Comparison of ENCODE assay signal across 8 cellular contexts in the genomic region with DNA sequence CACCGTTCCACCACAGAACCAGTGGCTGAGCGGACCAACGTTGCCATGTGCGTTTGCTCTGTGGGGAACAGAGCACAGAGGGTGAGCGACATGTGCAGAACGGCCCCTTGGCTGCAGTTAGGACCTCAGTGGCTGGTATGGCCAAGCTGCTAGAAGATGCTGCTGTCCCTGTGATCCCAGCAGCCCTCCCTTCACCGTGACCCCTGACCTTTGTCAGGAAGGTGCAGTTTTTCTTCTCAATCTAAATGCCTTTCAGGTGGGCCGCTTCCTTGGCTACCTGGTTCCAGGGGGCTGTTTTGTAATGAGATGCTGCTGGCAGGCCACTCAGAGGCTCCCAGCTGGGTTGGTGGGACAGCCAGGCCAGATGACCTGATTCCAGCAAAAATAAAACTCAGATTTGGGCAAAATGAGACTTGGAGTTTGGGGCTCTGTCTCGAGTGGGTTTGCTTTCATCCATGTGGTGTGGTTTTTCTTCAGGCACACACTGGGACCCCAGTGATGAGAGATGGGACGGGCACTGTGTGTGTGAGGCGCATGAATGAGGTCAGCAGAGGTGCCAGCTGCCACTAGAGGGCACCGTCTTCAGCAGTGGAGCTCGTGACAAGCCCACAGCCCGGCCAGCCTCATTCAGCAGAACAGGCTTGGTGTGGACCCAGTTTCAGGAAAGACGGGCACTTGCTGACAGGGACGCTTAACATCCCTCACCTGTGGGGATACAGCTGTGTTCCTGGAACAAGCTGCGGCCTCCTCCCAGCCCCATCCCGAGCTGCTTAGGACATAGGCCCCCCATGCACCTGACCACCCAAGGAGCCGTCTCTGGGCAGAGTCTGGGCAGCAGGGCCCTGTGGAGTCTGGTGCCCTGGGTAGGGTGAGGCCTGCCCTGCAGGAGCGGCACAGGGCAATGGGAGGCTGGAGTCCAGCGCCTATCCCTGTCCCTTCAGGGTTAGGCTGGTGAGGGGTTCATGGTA. TPM values are rescaled to one million over a fixed set of nuclear protein-coding genes. Genes with fewer than 3 reads are reported as not detected.
A peak's percentile ranks its signal among the peaks of the same experiment; 100 is the strongest.
DNase-seq lines count a peak whose midpoint lies in the region; ATAC-seq, FAIRE-seq and TF ChIP-seq lines count a peak whose summit lies in the region.

No MANE protein-coding gene starts in this region.

- no TSS peak for BruUV-seq in K562 (replicated peaks; lab: Mats Ljungman, UMichigan)

- TF ChIP-seq POLR2A in K562 (conservative IDR thresholded peaks at IDR 0.05): peak; percentile 69

- peak overlapping the region in 1 of 2 experiments; percentile 86; a peak in 2 of 4 replicates for H3K9ac ChIP-seq in K562 (ENCODE audit: insufficient read depth in 1 of 2, low read depth in 2 of 2, low read length in 2 of 2)

- no peaks in the 10 kb centered on the region for H3K27me3 ChIP-seq in K562 (ENCODE audit: control insufficient read depth in 2 of 2, insufficient read depth in 2 of 2, low read length in 2 of 2)

- peak; percentile 18 to 56; a peak in 2 of 4 replicates for TF ChIP-seq RAD21 in K562 (CRISPR knock-in tag; conservative IDR thresholded peaks at IDR 0.05 in 1 of 2, IDR thresholded peaks at IDR 0.05 in 1 of 2)

- H3K4me3 ChIP-seq in K562: no peak overlapping the region

- TF ChIP-seq CTCF in D721Med (IDR thresholded peaks at IDR 0.05; ENCODE audit: insufficient read depth, missing control alignments) (peak; percentile 72), K562 (IDR thresholded peaks at IDR 0.05 in 2 of 3, conservative IDR thresholded peaks at IDR 0.05 in 1 of 3; ENCODE audit: insufficient read depth in 2 of 3, low read depth in 1 of 3, low read length in 3 of 3) (peak; percentile 63 to 83 (median 72))

- 73% methylated on average over 21 of the region's 21 CpGs for WGBS in K562 (ENCODE audit: insufficient coverage, low coverage, missing lambda C conversion rate)

- no peak for FAIRE-seq in D721Med (lab: Jason Lieb, UNC)
- peak; percentile 57 for FAIRE-seq in K562 (lab: Jason Lieb, UNC)

- no peak overlapping the region for H3K4me2 ChIP-seq in K562 (ENCODE audit: insufficient read depth, low read length)

- peaks cover 41% of the 10 kb centered on the region for H3K79me2 ChIP-seq in K562 (ENCODE audit: control insufficient read depth, insufficient read depth, low read length)

- no peak for TF ChIP-seq EP300 in K562 (IDR thresholded peaks at IDR 0.05; ENCODE audit: low read length)

- peaks cover 26 to 81% of the 10 kb centered on the region in 2 experiments for H3K4me1 ChIP-seq in K562 (replicated peaks in 1 of 2; ENCODE audit: control insufficient read depth in 2 of 2, insufficient read depth in 2 of 2, low read length in 2 of 2)

- H4K20me1 ChIP-seq in K562 (replicated peaks; ENCODE audit: control insufficient read depth, insufficient read depth, low read length): peaks cover 21% of the 10 kb centered on the region

- H3K9me3 ChIP-seq in K562 (replicated peaks; ENCODE audit: control insufficient read depth, insufficient read depth, low read depth, low read length): no peaks in the 10 kb centered on the region

- intact Hi-C loops in K562 (cut with micrococcal nuclease): no loop called here

- H3K27ac ChIP-seq in K562 (ENCODE audit: extremely low read depth, low read depth, low read length): no peak overlapping the region

- no peaks in the 10 kb centered on the region for H3K9me1 ChIP-seq in K562 (ENCODE audit: control insufficient read depth, insufficient read depth, low read length)

- peaks cover 42% of the 10 kb centered on the region for H3K36me3 ChIP-seq in K562 (ENCODE audit: control insufficient read depth, insufficient read depth, low read length)

- no peak overlapping the region for H2AFZ ChIP-seq in K562 (ENCODE audit: low read depth, low read length)

- POLR2A ChIA-PET in K562 (lab: Yijun Ruan, JAX): interaction anchor here (0.5 to 2.0 kb wide), 5 partner anchors 10 to 411 kb away, joined by 3 to 9 read pairs (median 3); no protein-coding TSS in a partner anchor

- CTCF ChIA-PET in K562 (lab: Yijun Ruan, JAX; ENCODE audit: low intra/inter-chr PET ratio): interaction anchor here (1.5 kb wide), 1 partner anchor 98 kb away, joined by 3 read pairs; no protein-coding TSS in a partner anchor

- DNase-seq in D721Med (ENCODE audit: insufficient read length, low spot score) (peak; percentile 90), HUDEP-2 (lab: John Stamatoyannopoulos, UW; ENCODE audit: unreplicated experiment in 76 of 76) (peak in 58 of 76 experiments; percentile 7 to 64 (median 36)), T-helper 1 cell (peak in 3 of 5 donors; percentile 35 to 48 (median 46)), K562 (ENCODE audit: extremely low read depth in 1 of 4, low spot score in 3 of 4) (peak; percentile 40 to 77 (median 51)), iris pigment epithelial cell (ENCODE audit: low read depth) (peak; percentile 65), OCI-M2 (lab: John Stamatoyannopoulos, UW; ENCODE audit: unreplicated experiment) (no peak)
- DNase-seq in stimulated activated CD4-positive, alpha-beta T cell treated with anti-CD3 and anti-CD28 coated beads, Interleukin-1b, Interleukin-23, amount 100 ng/mL, for 4 hours (ENCODE audit: low read depth in 2 of 2): peak; percentile 36 to 51

- in situ Hi-C loops in K562 (cut with MboI): no loop called here

- peak; percentile 36 for ATAC-seq in K562
- ATAC-seq in GM18873 (IDR thresholded peaks at IDR 0.05; ENCODE audit: low FRiP score, unreplicated experiment): no peak

RNA-seq across cellular contexts. Expression of a gene that starts 4.1 kb away (rescaled TPM):
- total RNA-seq in K562 (2011; cell fraction: chromatin; rRNA removed; ENCODE audit: low replicate concordance): 22.8 and 99.4 TPM in 2 replicates
- total RNA-seq in K562 (2011; cell fraction: nucleolus; rRNA removed): 83.4 and 87.4 TPM in 2 replicates
- 44.5 and 53.2 TPM in 2 replicates for total RNA-seq in K562 (2011; cell fraction: nucleoplasm; rRNA removed)
- 120 and 168 TPM in 2 replicates for total RNA-seq in K562 (2014; rRNA removed)
- 27.3 and 39.7 TPM in 2 replicates for total RNA-seq in K562 (2014; rRNA removed; fragmentation: Illumina TruSeq; extraction: Trizol)
- 73.9 and 75.9 TPM in 2 replicates for total RNA-seq in K562 (2015; rRNA removed; fragmentation: Illumina TruSeq; extraction: Trizol)
- total RNA-seq in K562 (2021): 106 and 110 TPM in 2 replicates
- polyA plus RNA-seq in K562 (2011; rRNA removed): 81.3 and 135 TPM in 2 replicates
- polyA plus RNA-seq in K562 (2011; cell fraction: cytosol; rRNA removed): 412 and 778 TPM in 2 replicates
- polyA plus RNA-seq in K562 (2011; cell fraction: nucleus; rRNA removed): 169 and 254 TPM in 2 replicates
- polyA plus RNA-seq in K562 (2012): 119 and 130 TPM in 2 replicates
- polyA plus RNA-seq in K562 (2014; fragmentation: Illumina TruSeq; extraction: Trizol): 167 and 221 TPM in 2 replicates
- polyA plus RNA-seq in K562 (2014; fragmentation: Nextera tagmentation; extraction: Ambion mirVana): 10 to 100 TPM in 1 of 2 experiments, 1 to 10 TPM in 1; 8.0 to 10.9 TPM
- 128 and 133 TPM in 2 replicates for polyA plus RNA-seq in K562 (2014; rRNA removed)
- polyA minus RNA-seq in K562 (2011; rRNA and poly(A)+ RNA removed): 77.8 and 115 TPM in 2 replicates
- polyA minus RNA-seq in K562 (2011; cell fraction: cytosol; rRNA and poly(A)+ RNA removed): 140 and 152 TPM in 2 replicates
- polyA minus RNA-seq in K562 (2011; cell fraction: nucleus; rRNA and poly(A)+ RNA removed): 44.6 and 49.4 TPM in 2 replicates

RNA-seq across cellular contexts. Expression of a gene that starts 16.7 kb away (rescaled TPM):
- total RNA-seq in K562 (2011; cell fraction: chromatin; rRNA removed; ENCODE audit: low replicate concordance): not detected in 2 replicates
- not detected in 2 replicates for total RNA-seq in K562 (2011; cell fraction: nucleolus; rRNA removed)
- total RNA-seq in K562 (2011; cell fraction: nucleoplasm; rRNA removed): not detected in 2 replicates
- total RNA-seq in K562 (2014; rRNA removed): not detected in 2 replicates
- not detected in 2 replicates for total RNA-seq in K562 (2014; rRNA removed; fragmentation: Illumina TruSeq; extraction: Trizol)
- not detected in 2 replicates for total RNA-seq in K562 (2015; rRNA removed; fragmentation: Illumina TruSeq; extraction: Trizol)
- not detected in 2 replicates for total RNA-seq in K562 (2021)
- polyA plus RNA-seq in K562 (2011; rRNA removed): not detected in 2 replicates
- polyA plus RNA-seq in K562 (2011; cell fraction: cytosol; rRNA removed): not detected in 2 replicates
- not detected in 2 replicates for polyA plus RNA-seq in K562 (2011; cell fraction: nucleus; rRNA removed)
- polyA plus RNA-seq in K562 (2012): not detected in 2 replicates
- polyA plus RNA-seq in K562 (2014; fragmentation: Illumina TruSeq; extraction: Trizol): not detected in 2 replicates
- not detected for polyA plus RNA-seq in K562 (2014; fragmentation: Nextera tagmentation; extraction: Ambion mirVana)
- not detected in 2 replicates for polyA plus RNA-seq in K562 (2014; rRNA removed)
- polyA minus RNA-seq in K562 (2011; rRNA and poly(A)+ RNA removed): not detected in 2 replicates
- not detected in 2 replicates for polyA minus RNA-seq in K562 (2011; cell fraction: cytosol; rRNA and poly(A)+ RNA removed)
- polyA minus RNA-seq in K562 (2011; cell fraction: nucleus; rRNA and poly(A)+ RNA removed): not detected in 2 replicates

RNA-seq across cellular contexts. Expression of a gene that starts 25.0 kb away (rescaled TPM):
- total RNA-seq in K562 (2011; cell fraction: chromatin; rRNA removed; ENCODE audit: low replicate concordance): 19.1 and 41.6 TPM in 2 replicates
- total RNA-seq in K562 (2011; cell fraction: nucleolus; rRNA removed): 25.8 and 36.4 TPM in 2 replicates
- total RNA-seq in K562 (2011; cell fraction: nucleoplasm; rRNA removed): 20.5 and 21.5 TPM in 2 replicates
- 25.1 and 29.6 TPM in 2 replicates for total RNA-seq in K562 (2014; rRNA removed)
- 8.1 and 11.3 TPM in 2 replicates for total RNA-seq in K562 (2014; rRNA removed; fragmentation: Illumina TruSeq; extraction: Trizol)
- total RNA-seq in K562 (2015; rRNA removed; fragmentation: Illumina TruSeq; extraction: Trizol): 18.2 and 19.4 TPM in 2 replicates
- total RNA-seq in K562 (2021): 23.6 and 26.8 TPM in 2 replicates
- polyA plus RNA-seq in K562 (2011; rRNA removed): 8.6 and 9.3 TPM in 2 replicates
- 9.9 and 15.5 TPM in 2 replicates for polyA plus RNA-seq in K562 (2011; cell fraction: cytosol; rRNA removed)
- 18.4 and 32.2 TPM in 2 replicates for polyA plus RNA-seq in K562 (2011; cell fraction: nucleus; rRNA removed)
- polyA plus RNA-seq in K562 (2012): 19.0 and 28.0 TPM in 2 replicates
- 8.0 and 12.4 TPM in 2 replicates for polyA plus RNA-seq in K562 (2014; fragmentation: Illumina TruSeq; extraction: Trizol)
- polyA plus RNA-seq in K562 (2014; fragmentation: Nextera tagmentation; extraction: Ambion mirVana): under 1 TPM; 0.77 to 0.89 TPM
- 15.0 and 15.6 TPM in 2 replicates for polyA plus RNA-seq in K562 (2014; rRNA removed)
- 10.1 and 23.5 TPM in 2 replicates for polyA minus RNA-seq in K562 (2011; rRNA and poly(A)+ RNA removed)
- polyA minus RNA-seq in K562 (2011; cell fraction: cytosol; rRNA and poly(A)+ RNA removed): 16.4 and 18.4 TPM in 2 replicates
- polyA minus RNA-seq in K562 (2011; cell fraction: nucleus; rRNA and poly(A)+ RNA removed): 7.4 and 8.1 TPM in 2 replicates

RNA-seq across cellular contexts. Expression of a gene that starts 41.4 kb away (rescaled TPM):
- total RNA-seq in K562 (2011; cell fraction: chromatin; rRNA removed; ENCODE audit: low replicate concordance): not detected in 2 replicates
- total RNA-seq in K562 (2011; cell fraction: nucleolus; rRNA removed): not detected in 2 replicates
- not detected in 2 replicates for total RNA-seq in K562 (2011; cell fraction: nucleoplasm; rRNA removed)
- total RNA-seq in K562 (2014; rRNA removed) (not detected in 2 replicates), K562 (2014; rRNA removed; fragmentation: Illumina TruSeq; extraction: Trizol) (not detected in 2 replicates), K562 (2015; rRNA removed; fragmentation: Illumina TruSeq; extraction: Trizol) (not detected in 2 replicates), K562 (2021) (not detected in 2 replicates)
- polyA plus RNA-seq in K562 (2011; rRNA removed) (not detected in 2 replicates), K562 (2014; fragmentation: Illumina TruSeq; extraction: Trizol) (not detected in 2 replicates), K562 (2014; fragmentation: Nextera tagmentation; extraction: Ambion mirVana) (not detected), K562 (2014; rRNA removed) (not detected in 2 replicates)
- polyA plus RNA-seq in K562 (2011; cell fraction: cytosol; rRNA removed): not detected in 2 replicates
- not detected in 2 replicates for polyA plus RNA-seq in K562 (2011; cell fraction: nucleus; rRNA removed)
- not detected in 2 replicates for polyA plus RNA-seq in K562 (2012)
- not detected in 2 replicates for polyA minus RNA-seq in K562 (2011; rRNA and poly(A)+ RNA removed)
- polyA minus RNA-seq in K562 (2011; cell fraction: cytosol; rRNA and poly(A)+ RNA removed): not detected in 2 replicates
- polyA minus RNA-seq in K562 (2011; cell fraction: nucleus; rRNA and poly(A)+ RNA removed): not detected in 2 replicates

RNA-seq across cellular contexts. Expression of a gene that starts 57.0 kb away (rescaled TPM):
- 8.0 and 29.5 TPM in 2 replicates for total RNA-seq in K562 (2011; cell fraction: chromatin; rRNA removed; ENCODE audit: low replicate concordance)
- 9.2 and 26.2 TPM in 2 replicates for total RNA-seq in K562 (2011; cell fraction: nucleolus; rRNA removed)
- total RNA-seq in K562 (2011; cell fraction: nucleoplasm; rRNA removed): 14.7 and 28.6 TPM in 2 replicates
- 0.41 and 0.57 TPM in 2 replicates for total RNA-seq in K562 (2014; rRNA removed)
- total RNA-seq in K562 (2014; rRNA removed; fragmentation: Illumina TruSeq; extraction: Trizol): 0.44 TPM in 1 of 2 replicates, not detected in the other
- 0.53 and 0.58 TPM in 2 replicates for total RNA-seq in K562 (2015; rRNA removed; fragmentation: Illumina TruSeq; extraction: Trizol)
- total RNA-seq in K562 (2021): 0.51 and 0.69 TPM in 2 replicates
- polyA plus RNA-seq in K562 (2011; rRNA removed): 2.3 and 4.5 TPM in 2 replicates
- polyA plus RNA-seq in K562 (2011; cell fraction: cytosol; rRNA removed): 2.4 and 9.4 TPM in 2 replicates
- polyA plus RNA-seq in K562 (2011; cell fraction: nucleus; rRNA removed): 8.6 and 39.7 TPM in 2 replicates
- polyA plus RNA-seq in K562 (2012): 4.6 and 26.7 TPM in 2 replicates
- polyA plus RNA-seq in K562 (2014; fragmentation: Illumina TruSeq; extraction: Trizol): 0.78 and 1.0 TPM in 2 replicates
- polyA plus RNA-seq in K562 (2014; fragmentation: Nextera tagmentation; extraction: Ambion mirVana): under 1 TPM; 0.22 to 0.30 TPM
- polyA plus RNA-seq in K562 (2014; rRNA removed): 0.70 and 0.90 TPM in 2 replicates
- 0.57 and 1.9 TPM in 2 replicates for polyA minus RNA-seq in K562 (2011; rRNA and poly(A)+ RNA removed)
- polyA minus RNA-seq in K562 (2011; cell fraction: cytosol; rRNA and poly(A)+ RNA removed): 2.1 and 2.2 TPM in 2 replicates
- 3.4 TPM in 1 of 2 replicates, not detected in the other for polyA minus RNA-seq in K562 (2011; cell fraction: nucleus; rRNA and poly(A)+ RNA removed)
